ENCODE assay signal across 9 cellular contexts in the genomic region with DNA sequence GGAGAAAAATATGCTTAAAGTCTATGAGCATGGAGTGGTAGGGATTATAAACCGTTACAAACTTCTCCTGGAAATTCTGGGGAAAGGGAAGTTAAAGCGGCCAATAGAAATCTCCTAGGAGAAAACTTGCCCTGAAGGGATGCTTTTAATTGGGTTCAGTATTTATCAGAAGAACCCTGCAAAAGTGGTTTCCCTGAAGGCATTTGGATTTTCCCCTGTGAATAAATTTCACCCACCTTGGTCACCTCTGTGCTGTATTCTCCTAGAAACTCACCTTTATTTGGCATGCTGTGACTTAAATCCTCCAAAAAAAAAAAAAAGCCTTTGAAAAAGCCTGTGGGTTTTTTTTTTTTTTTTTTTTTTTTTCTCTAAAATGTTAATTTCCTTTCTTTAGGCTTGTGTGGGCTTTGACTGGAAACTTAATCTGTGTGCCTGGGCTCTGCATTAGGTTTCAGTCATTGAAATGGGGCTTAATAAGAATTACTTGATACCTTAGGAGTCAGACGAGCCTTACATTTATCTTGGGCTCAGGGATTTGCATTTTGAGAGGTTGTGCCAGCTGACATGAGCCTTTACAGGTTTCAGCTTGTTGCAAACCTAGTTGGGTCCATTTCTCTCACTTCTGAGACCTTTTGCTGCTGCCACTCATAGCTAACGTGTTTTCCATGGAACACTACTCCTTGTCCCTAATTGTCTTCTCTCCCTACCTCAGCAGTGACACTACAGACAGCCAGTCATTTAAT. TPM values are rescaled to one million over a fixed set of nuclear protein-coding genes. Genes with fewer than 3 reads are reported as not detected.
DNase-seq lines count a peak whose midpoint lies in the region; ATAC-seq and TF ChIP-seq lines count a peak whose summit lies in the region.
"Had no signal": no experiment of that assay in that cellular context is flagged by ENCODE, and none has a peak within 500 bp of the region (broad histone marks: within the 10 kb centered on the region; RNA-seq: fewer than 3 reads in every experiment).

No MANE protein-coding gene starts in this region.

- H3K27me3 Mint-ChIP-seq in activated naive CD8-positive, alpha-beta T cell = no peaks in the 10 kb centered on the region

- intact Hi-C loops in Right ventricle myocardium inferior (cut with DNase I) (loop anchor here (5.0 kb wide), 1 partner anchor 39 kb away; no protein-coding TSS in a partner anchor), upper lobe of right lung (cut with DNase I) (no loop called here)

- H3K9me3 ChIP-seq in cardiac muscle cell (ENCODE audit: low read depth) (no peaks in the 10 kb centered on the region), lung (ENCODE audit: control insufficient read depth in 2 of 2, insufficient read depth in 1 of 2, low read length in 1 of 2) (no peaks in the 10 kb centered on the region), upper lobe of right lung (no peaks in the 10 kb centered on the region)

- H3K4me1 ChIP-seq in cardiac muscle cell (ENCODE audit: low read depth) (peaks cover 12% of the 10 kb centered on the region), lung (ENCODE audit: control insufficient read depth in 2 of 2, insufficient read depth in 2 of 2, low read length in 2 of 2) (peaks cover 6 to 67% of the 10 kb centered on the region in 2 donors), upper lobe of right lung (peaks cover 91% of the 10 kb centered on the region)

- in situ Hi-C loops in KBM-7 (cut with MboI; ENCODE audit: low pct_unique_long_range_greater_than_20kb, low sequenced_read_pairs) = no loop called here

- H3K4me3 Mint-ChIP-seq in activated naive CD8-positive, alpha-beta T cell = peak overlapping the region; percentile 81

- TF ChIP-seq CTCF in cardiac muscle cell (IDR thresholded peaks at IDR 0.05; ENCODE audit: low read depth, low read length) (no peak), lung (IDR thresholded peaks at IDR 0.05; ENCODE audit: control extremely low read depth, extremely low read depth) (no peak), upper lobe of right lung (IDR thresholded peaks at IDR 0.05) (no peak)

- H3K4me3 ChIP-seq in cardiac muscle cell = no peak overlapping the region
- no peak overlapping the region for H3K4me3 ChIP-seq in lung
- H3K4me3 ChIP-seq in upper lobe of right lung = no peak overlapping the region
- H3K4me3 ChIP-seq: thoracic aorta had no signal

- DNase-seq in cardiac muscle cell (ENCODE audit: low read depth in 1 of 2, low spot score in 1 of 2) = no peak
- DNase-seq in Right ventricle myocardium inferior (ENCODE audit: missing footprints) = no peak
- DNase-seq in lung (ENCODE audit: low spot score) = no peak
- DNase-seq in upper lobe of right lung = no peak
- DNase-seq in stimulated activated CD4-positive, alpha-beta T cell treated with anti-CD3 and anti-CD28 coated beads, Interleukin-15, amount 100 ng/mL, for 24 hours = no peak
- no peak for DNase-seq in NCI-H2107 (lab: John Stamatoyannopoulos, UW)
- DNase-seq in KBM-7 = no peak

- peak overlapping the region; percentile 97 for H3K27ac Mint-ChIP-seq in activated naive CD8-positive, alpha-beta T cell

- H3K27ac ChIP-seq in cardiac muscle cell (peak overlapping the region; percentile 9), lung (ENCODE audit: low read depth in 1 of 2, low read length in 1 of 2) (peak overlapping the region; percentile 42 to 85), upper lobe of right lung (peak overlapping the region; percentile 65)

- no peak for ATAC-seq in Right ventricle myocardium inferior
- ATAC-seq in lung (ENCODE audit: insufficient read depth, low FRiP score) = no peak
- ATAC-seq in upper lobe of right lung = no peak

- H3K4me1 Mint-ChIP-seq in activated naive CD8-positive, alpha-beta T cell (ENCODE audit: low read depth) = peaks cover 98% of the 10 kb centered on the region

- 74% methylated on average over 4 of the region's 4 CpGs for whole genome bisulfite sequencing in lung, 2 donors

- no peaks in the 10 kb centered on the region for H3K9me3 Mint-ChIP-seq in activated naive CD8-positive, alpha-beta T cell (ENCODE audit: low read depth)

- H3K27me3 ChIP-seq in cardiac muscle cell (no peaks in the 10 kb centered on the region), lung (ENCODE audit: control insufficient read depth, insufficient read depth) (no peaks in the 10 kb centered on the region), upper lobe of right lung (no peaks in the 10 kb centered on the region)

- peaks cover 42% of the 10 kb centered on the region for H3K36me3 Mint-ChIP-seq in activated naive CD8-positive, alpha-beta T cell

- H3K36me3 ChIP-seq in cardiac muscle cell (no peaks in the 10 kb centered on the region), lung (ENCODE audit: control insufficient read depth in 2 of 2, insufficient read depth in 2 of 2, low read length in 2 of 2) (peaks cover 0 to 7% of the 10 kb centered on the region in 2 donors), upper lobe of right lung (peaks cover 45% of the 10 kb centered on the region)

RNA-seq across cellular contexts. Expression of gene TGFBR2, which starts 22.0 kb away (rescaled TPM):
- 10.4 and 11.2 TPM in 2 replicates for total RNA-seq in cardiac muscle cell
- polyA plus RNA-seq in cardiac muscle cell = 7.0 and 9.1 TPM in 2 replicates
- total RNA-seq in Right ventricle myocardium inferior = 186 TPM
- 100 to 1,000 TPM; 198 to 232 TPM for total RNA-seq in lung
- polyA plus RNA-seq in lung = 100 to 1,000 TPM in 1 of 2 donors, 10 to 100 TPM in 1; 31.1 to 129 TPM
- 329 TPM for total RNA-seq in upper lobe of right lung

Comparison
In these comparisons a context has a peak if more than half of its experiments do, and no peak if none do; other contexts are left out.
1. RNA of gene TGFBR2, which starts 22.0 kb away (total RNA-seq): 329 TPM in upper lobe of right lung (single experiment), 198 to 232 TPM in lung and 186 TPM in Right ventricle myocardium inferior (single experiment); 10.4 to 11.2 TPM in cardiac muscle cell; every median in the first group is over 10 times any median in the second.
2. H3K27ac ChIP-seq: peak in every context shown above with its lines; median percentile 65 in upper lobe of right lung; 64 in lung; 9 in cardiac muscle cell.